In the genomic region with DNA sequence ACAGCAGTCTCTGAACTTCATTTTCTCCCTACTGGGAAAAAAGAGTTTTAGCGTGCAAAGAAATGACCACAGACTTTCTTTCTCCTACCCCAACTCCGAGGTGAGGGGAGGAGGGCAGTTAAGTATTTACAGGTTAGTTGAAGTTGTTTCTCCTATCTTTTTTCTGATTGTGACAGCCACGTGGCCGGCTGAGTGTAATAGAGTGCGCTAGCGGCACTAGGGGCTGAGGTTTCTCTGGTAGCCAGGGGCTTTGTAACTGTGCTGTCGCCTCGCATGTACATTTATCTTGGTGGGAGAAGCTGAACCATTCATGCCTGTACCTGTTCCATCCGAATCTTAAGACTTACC, we compare ENCODE assay signal across 8 cellular contexts. TPM values are rescaled to one million over a fixed set of nuclear protein-coding genes. Genes with fewer than 3 reads are reported as not detected.
DNase-seq lines count a peak whose midpoint lies in the region; ATAC-seq and TF ChIP-seq lines count a peak whose summit lies in the region.

No MANE protein-coding gene starts in this region.

- intact Hi-C loops in ovary (cut with DNase I): no loop called here

- H3K27ac Mint-ChIP-seq in activated CD4-positive, alpha-beta memory T cell treated with anti-CD3 and anti-CD28 coated beads, Interleukin-2, amount 10 ng/mL, durations not matched to agents 7 days and 5 days: peak overlapping the region; percentile 97

- peak overlapping the region; percentile 78 for H3K4me3 Mint-ChIP-seq in activated CD4-positive, alpha-beta memory T cell treated with anti-CD3 and anti-CD28 coated beads, Interleukin-2, amount 10 ng/mL, durations not matched to agents 7 days and 5 days

- H3K36me3 ChIP-seq in esophagus (ENCODE audit: control insufficient read depth in 2 of 2, insufficient read depth in 2 of 2, low read length in 1 of 2) (no peaks in the 10 kb centered on the region), ovary (no peaks in the 10 kb centered on the region)

- H3K4me3 ChIP-seq in esophagus (ENCODE audit: low read depth in 1 of 2, low read length in 2 of 2) (peak overlapping the region; percentile 87 to 89), ovary (peak overlapping the region; percentile 95)

- peaks cover 41% of the 10 kb centered on the region for H3K4me1 Mint-ChIP-seq in activated CD4-positive, alpha-beta memory T cell treated with anti-CD3 and anti-CD28 coated beads, Interleukin-2, amount 10 ng/mL, durations not matched to agents 7 days and 5 days

- no peaks in the 10 kb centered on the region for H3K27me3 Mint-ChIP-seq in activated CD4-positive, alpha-beta memory T cell treated with anti-CD3 and anti-CD28 coated beads, Interleukin-2, amount 10 ng/mL, durations not matched to agents 7 days and 5 days

- peaks cover 32% of the 10 kb centered on the region for H3K36me3 Mint-ChIP-seq in activated CD4-positive, alpha-beta memory T cell treated with anti-CD3 and anti-CD28 coated beads, Interleukin-2, amount 10 ng/mL, durations not matched to agents 7 days and 5 days (ENCODE audit: low read depth)

- no peak for TF ChIP-seq CTCF in ovary (IDR thresholded peaks at IDR 0.05)

- peak overlapping the region in 1 of 2 donors; percentile 10 for H3K27ac ChIP-seq in esophagus (ENCODE audit: low read depth in 2 of 2, low read length in 1 of 2)
- no peak overlapping the region for H3K27ac ChIP-seq in ovary

- H3K27me3 ChIP-seq in esophagus (ENCODE audit: control insufficient read depth in 1 of 2, insufficient read depth in 2 of 2, low read length in 2 of 2) (no peaks in the 10 kb centered on the region), ovary (no peaks in the 10 kb centered on the region)

- H3K4me1 ChIP-seq in esophagus (ENCODE audit: control insufficient read depth in 2 of 2, insufficient read depth in 2 of 2, low read length in 1 of 2): no peaks in the 10 kb centered on the region
- no peaks in the 10 kb centered on the region for H3K4me1 ChIP-seq in ovary (ENCODE audit: insufficient read depth)

- CTCF ChIA-PET in activated CD4-positive, alpha-beta memory T cell treated with anti-CD3 and anti-CD28 coated beads, Interleukin-2, amount 10 ng/mL, durations not matched to agents 7 days and 5 days (lab: Charles Lee): no interaction called here

- peak; percentile 37 for DNase-seq in D341Med (ENCODE audit: low spot score)
- DNase-seq in NAMALWA (ENCODE audit: low spot score): peak; percentile 85
- peak; percentile 45 for DNase-seq in activated CD4-positive, alpha-beta memory T cell treated with anti-CD3 and anti-CD28 coated beads, Interleukin-2, amount 10 ng/mL, durations not matched to agents 7 days and 5 days
- DNase-seq in ovary: no peak
- DNase-seq in NCI-H187 treated with DMSO at 0.1 percent for 48 hours (lab: John Stamatoyannopoulos, UW): no peak
- DNase-seq in amniotic stem cell (lab: John Stamatoyannopoulos, UW): no peak

- TF ChIP-seq EP300 in ovary (IDR thresholded peaks at IDR 0.05): no peak

- no peaks in the 10 kb centered on the region for H3K9me3 ChIP-seq in esophagus (ENCODE audit: control insufficient read depth in 2 of 2, insufficient read depth in 1 of 2, low read depth in 1 of 2, low read length in 1 of 2)
- H3K9me3 ChIP-seq in ovary: no peaks in the 10 kb centered on the region

- ATAC-seq in GM21390 (IDR thresholded peaks at IDR 0.05; ENCODE audit: unreplicated experiment): peak; percentile 11

- peaks cover 4% of the 10 kb centered on the region for H3K9me3 Mint-ChIP-seq in activated CD4-positive, alpha-beta memory T cell treated with anti-CD3 and anti-CD28 coated beads, Interleukin-2, amount 10 ng/mL, durations not matched to agents 7 days and 5 days

- 1% methylated on average over 9 of the region's 9 CpGs for WGBS in esophagus, 2 donors
- 1 to 2% (median 1%) methylated on average over 9 of the region's 9 CpGs for WGBS in ovary, 3 donors

- TF ChIP-seq POLR2A in ovary (IDR thresholded peaks at IDR 0.05): no peak

- POLR2A ChIA-PET in activated CD4-positive, alpha-beta memory T cell treated with anti-CD3 and anti-CD28 coated beads, Interleukin-2, amount 10 ng/mL, durations not matched to agents 7 days and 5 days (lab: Charles Lee): interaction anchor here (1.4 kb wide), 1 partner anchor 40 kb away, joined by 3 read pairs; no protein-coding TSS in a partner anchor

RNA-seq across cellular contexts. Expression of a gene that starts 1.3 kb away (rescaled TPM):
- total RNA-seq in activated CD4-positive, alpha-beta memory T cell treated with anti-CD3 and anti-CD28 coated beads, Interleukin-2, amount 10 ng/mL, durations not matched to agents 7 days and 5 days: 10 to 100 TPM; 60.8 to 62.0 TPM
- polyA plus RNA-seq in esophagus: 1 to 10 TPM; 1.9 to 2.3 TPM
- total RNA-seq in ovary: 10 to 100 TPM in 6 of 7 donors, 1 to 10 TPM in 1; 9.9 to 13.9 (median 12.5) TPM
- 1 to 10 TPM; 3.3 to 6.9 TPM for polyA plus RNA-seq in ovary

Comparison
In these comparisons a context has a peak if more than half of its experiments do, and no peak if none do; other contexts are left out.
1. DNase-seq: peak in D341Med (single experiment), NAMALWA (single experiment) and activated CD4-positive, alpha-beta memory T cell treated with anti-CD3 and anti-CD28 coated beads, Interleukin-2, amount 10 ng/mL, durations not matched to agents 7 days and 5 days (single experiment); none in ovary (0 of 5), NCI-H187 treated with DMSO at 0.1 percent for 48 hours (single experiment) and amniotic stem cell (single experiment).
2. RNA of a gene that starts 1.3 kb away (total RNA-seq): 60.8 to 62.0 TPM in activated CD4-positive, alpha-beta memory T cell treated with anti-CD3 and anti-CD28 coated beads, Interleukin-2, amount 10 ng/mL, durations not matched to agents 7 days and 5 days; 9.9 to 13.9 TPM in ovary; every median in the first group is over 4 times any median in the second.